Comparison of ENCODE assay signal across 1 cellular context in the genomic region with DNA sequence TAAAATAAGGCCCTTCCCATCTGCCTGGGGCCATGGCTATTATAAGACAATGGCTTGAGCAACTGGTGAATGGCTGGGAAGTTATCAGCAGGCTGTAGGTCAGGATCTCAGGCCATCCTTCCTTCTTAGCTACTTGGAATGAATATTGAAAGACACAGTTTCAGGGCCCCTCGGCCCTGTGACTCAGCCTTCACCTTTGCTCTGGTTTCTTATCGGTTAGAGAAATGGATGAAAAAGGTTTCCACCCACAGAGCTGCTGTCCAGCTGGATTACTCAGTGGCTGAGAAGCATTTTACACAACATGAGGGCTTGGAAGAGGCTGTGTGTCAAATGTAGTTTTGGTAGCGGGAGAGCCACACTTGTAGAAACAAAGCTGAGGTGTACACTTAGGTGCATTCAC.
TF ChIP-seq lines count a peak whose summit lies in the region.

No MANE protein-coding gene starts in this region.

TF ChIP-seq in K562, 482 proteins besides CTCF, POLR2A, EP300 and RAD21 (continued from another document):
- TF ChIP-seq TFAP4 (CRISPR knock-in tag; IDR thresholded peaks at IDR 0.05; ENCODE audit: borderline replicate concordance) (peak; percentile 50), JUN (IDR thresholded peaks at IDR 0.05; ENCODE audit: borderline replicate concordance, low read depth, low read length) (peak; percentile 83), JUN (CRISPR knock-in tag; IDR thresholded peaks at IDR 0.05; ENCODE audit: borderline replicate concordance) (no peak), ARID2 (IDR thresholded peaks at IDR 0.05) (no peak), NELFE (IDR thresholded peaks at IDR 0.05; ENCODE audit: insufficient read depth, insufficient read length) (no peak), ARID1B (IDR thresholded peaks at IDR 0.05) (peak; percentile 88), PRPF4 (IDR thresholded peaks at IDR 0.05; ENCODE audit: insufficient read depth, low read depth, low read length, poor library complexity, severe bottlenecking) (no peak), PML (IDR thresholded peaks at IDR 0.05; ENCODE audit: low read length) (peak; percentile 41; the same call in 1 of the 2 replicates), MEIS2 (IDR thresholded peaks at IDR 0.05; ENCODE audit: partially characterized antibody) (peak; percentile 10), ZNF12 (CRISPR knock-in tag; IDR thresholded peaks at IDR 0.05) (no peak), CXXC5 (CRISPR knock-in tag; IDR thresholded peaks at IDR 0.05) (peak; percentile 42), JUNB (CRISPR knock-in tag; conservative IDR thresholded peaks at IDR 0.05) (peak; percentile 65), NFE2 (IDR thresholded peaks at IDR 0.05; ENCODE audit: low read depth) (peak; percentile 70), HDAC3 (IDR thresholded peaks at IDR 0.05; ENCODE audit: borderline replicate concordance, partially characterized antibody) (peak; percentile 85), HDAC1 (IDR thresholded peaks at IDR 0.05) (peak in 1 of 2 experiments; percentile 51; a peak in 2 of 4 replicates), MAFG (tag; conservative IDR thresholded peaks at IDR 0.05) (0 out of 2 replicates have a peak, but pooled peaks have one; percentile 11), ZNF408 (CRISPR knock-in tag; IDR thresholded peaks at IDR 0.05; ENCODE audit: low read depth) (no peak), PTRF (tag; IDR thresholded peaks at IDR 0.05) (no peak), TCF3 (CRISPR knock-in tag; IDR thresholded peaks at IDR 0.05) (peak; percentile 78), ZKSCAN1 (IDR thresholded peaks at IDR 0.05; ENCODE audit: low read depth, low read length) (no peak), ZNF146 (CRISPR knock-in tag; IDR thresholded peaks at IDR 0.05; ENCODE audit: unreplicated experiment) (no peak), ZEB2 (IDR thresholded peaks at IDR 0.05) (no peak), DDX20 (tag; IDR thresholded peaks at IDR 0.05; ENCODE audit: low read depth) (no peak), HDGF (IDR thresholded peaks at IDR 0.05) (no peak), CBFA2T2 (conservative IDR thresholded peaks at IDR 0.05) (peak; percentile 82), THRAP3 (IDR thresholded peaks at IDR 0.05; ENCODE audit: borderline replicate concordance) (no peak), ZFX (CRISPR knock-in tag; IDR thresholded peaks at IDR 0.05) (no peak), EHMT2 (IDR thresholded peaks at IDR 0.05) (peak; percentile 88), NRF1 (conservative IDR thresholded peaks at IDR 0.05 in 1 of 2, IDR thresholded peaks at IDR 0.05 in 1 of 2) (no peak; a peak in 1 of 4 replicates), ZNF384 (IDR thresholded peaks at IDR 0.05; ENCODE audit: low read depth, low read length) (no peak), HNRNPH1 (optimal IDR thresholded peaks at IDR 0.05; ENCODE audit: low read depth, low read length) (no peak), SMC3 (conservative IDR thresholded peaks at IDR 0.05; ENCODE audit: insufficient read depth, low read depth, low read length) (no peak), TBL1XR1 (IDR thresholded peaks at IDR 0.05; ENCODE audit: low read length in 2 of 2) (0 out of 4 replicates have a peak, but pooled peaks of 1 of the 2 experiments have one; percentile 27), DPF2 (IDR thresholded peaks at IDR 0.05) (peak; percentile 81), TCF7L2 (IDR thresholded peaks at IDR 0.05; ENCODE audit: low read depth, low read length) (no peak), ZNF707 (CRISPR knock-in tag; conservative IDR thresholded peaks at IDR 0.05) (no peak), EGR1 (conservative IDR thresholded peaks at IDR 0.05) (peak; percentile 82), HDAC2 (IDR thresholded peaks at IDR 0.05) (peak; percentile 56; the same call in 1 of the 2 replicates)
- TF ChIP-seq, protein P1, sequence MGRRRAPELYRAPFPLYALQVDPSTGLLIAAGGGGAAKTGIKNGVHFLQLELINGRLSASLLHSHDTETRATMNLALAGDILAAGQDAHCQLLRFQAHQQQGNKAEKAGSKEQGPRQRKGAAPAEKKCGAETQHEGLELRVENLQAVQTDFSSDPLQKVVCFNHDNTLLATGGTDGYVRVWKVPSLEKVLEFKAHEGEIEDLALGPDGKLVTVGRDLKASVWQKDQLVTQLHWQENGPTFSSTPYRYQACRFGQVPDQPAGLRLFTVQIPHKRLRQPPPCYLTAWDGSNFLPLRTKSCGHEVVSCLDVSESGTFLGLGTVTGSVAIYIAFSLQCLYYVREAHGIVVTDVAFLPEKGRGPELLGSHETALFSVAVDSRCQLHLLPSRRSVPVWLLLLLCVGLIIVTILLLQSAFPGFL (CRISPR knock-in tag; IDR thresholded peaks at IDR 0.05): no peak
- TF ChIP-seq, protein P2, sequence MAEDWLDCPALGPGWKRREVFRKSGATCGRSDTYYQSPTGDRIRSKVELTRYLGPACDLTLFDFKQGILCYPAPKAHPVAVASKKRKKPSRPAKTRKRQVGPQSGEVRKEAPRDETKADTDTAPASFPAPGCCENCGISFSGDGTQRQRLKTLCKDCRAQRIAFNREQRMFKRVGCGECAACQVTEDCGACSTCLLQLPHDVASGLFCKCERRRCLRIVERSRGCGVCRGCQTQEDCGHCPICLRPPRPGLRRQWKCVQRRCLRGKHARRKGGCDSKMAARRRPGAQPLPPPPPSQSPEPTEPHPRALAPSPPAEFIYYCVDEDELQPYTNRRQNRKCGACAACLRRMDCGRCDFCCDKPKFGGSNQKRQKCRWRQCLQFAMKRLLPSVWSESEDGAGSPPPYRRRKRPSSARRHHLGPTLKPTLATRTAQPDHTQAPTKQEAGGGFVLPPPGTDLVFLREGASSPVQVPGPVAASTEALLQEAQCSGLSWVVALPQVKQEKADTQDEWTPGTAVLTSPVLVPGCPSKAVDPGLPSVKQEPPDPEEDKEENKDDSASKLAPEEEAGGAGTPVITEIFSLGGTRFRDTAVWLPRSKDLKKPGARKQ (CRISPR knock-in tag; IDR thresholded peaks at IDR 0.05): no peak
- TF ChIP-seq, protein P3, sequence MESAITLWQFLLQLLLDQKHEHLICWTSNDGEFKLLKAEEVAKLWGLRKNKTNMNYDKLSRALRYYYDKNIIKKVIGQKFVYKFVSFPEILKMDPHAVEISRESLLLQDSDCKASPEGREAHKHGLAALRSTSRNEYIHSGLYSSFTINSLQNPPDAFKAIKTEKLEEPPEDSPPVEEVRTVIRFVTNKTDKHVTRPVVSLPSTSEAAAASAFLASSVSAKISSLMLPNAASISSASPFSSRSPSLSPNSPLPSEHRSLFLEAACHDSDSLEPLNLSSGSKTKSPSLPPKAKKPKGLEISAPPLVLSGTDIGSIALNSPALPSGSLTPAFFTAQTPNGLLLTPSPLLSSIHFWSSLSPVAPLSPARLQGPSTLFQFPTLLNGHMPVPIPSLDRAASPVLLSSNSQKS (CRISPR knock-in tag; IDR thresholded peaks at IDR 0.05): no peak
- TF ChIP-seq, protein P4, sequence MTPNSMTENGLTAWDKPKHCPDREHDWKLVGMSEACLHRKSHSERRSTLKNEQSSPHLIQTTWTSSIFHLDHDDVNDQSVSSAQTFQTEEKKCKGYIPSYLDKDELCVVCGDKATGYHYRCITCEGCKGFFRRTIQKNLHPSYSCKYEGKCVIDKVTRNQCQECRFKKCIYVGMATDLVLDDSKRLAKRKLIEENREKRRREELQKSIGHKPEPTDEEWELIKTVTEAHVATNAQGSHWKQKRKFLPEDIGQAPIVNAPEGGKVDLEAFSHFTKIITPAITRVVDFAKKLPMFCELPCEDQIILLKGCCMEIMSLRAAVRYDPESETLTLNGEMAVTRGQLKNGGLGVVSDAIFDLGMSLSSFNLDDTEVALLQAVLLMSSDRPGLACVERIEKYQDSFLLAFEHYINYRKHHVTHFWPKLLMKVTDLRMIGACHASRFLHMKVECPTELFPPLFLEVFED (CRISPR knock-in tag; conservative IDR thresholded peaks at IDR 0.05): no peak
- TF ChIP-seq, protein P5, sequence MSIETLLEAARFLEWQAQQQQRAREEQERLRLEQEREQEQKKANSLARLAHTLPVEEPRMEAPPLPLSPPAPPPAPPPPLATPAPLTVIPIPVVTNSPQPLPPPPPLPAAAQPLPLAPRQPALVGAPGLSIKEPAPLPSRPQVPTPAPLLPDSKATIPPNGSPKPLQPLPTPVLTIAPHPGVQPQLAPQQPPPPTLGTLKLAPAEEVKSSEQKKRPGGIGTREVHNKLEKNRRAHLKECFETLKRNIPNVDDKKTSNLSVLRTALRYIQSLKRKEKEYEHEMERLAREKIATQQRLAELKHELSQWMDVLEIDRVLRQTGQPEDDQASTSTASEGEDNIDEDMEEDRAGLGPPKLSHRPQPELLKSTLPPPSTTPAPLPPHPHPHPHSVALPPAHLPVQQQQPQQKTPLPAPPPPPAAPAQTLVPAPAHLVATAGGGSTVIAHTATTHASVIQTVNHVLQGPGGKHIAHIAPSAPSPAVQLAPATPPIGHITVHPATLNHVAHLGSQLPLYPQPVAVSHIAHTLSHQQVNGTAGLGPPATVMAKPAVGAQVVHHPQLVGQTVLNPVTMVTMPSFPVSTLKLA (conservative IDR thresholded peaks at IDR 0.05): peak in 1 of 2 experiments; percentile 40; a peak in 1 of 4 replicates
